ENCODE assay signal across 33 cellular contexts in genomic region chr18:334575-335132, GRCh38.
"Had no signal": no experiment of that assay in that cellular context is flagged by ENCODE, and none has a peak within 500 bp of the region (broad histone marks: within the 10 kb centered on the region; RNA-seq: fewer than 3 reads in every experiment).

No MANE protein-coding gene starts in this region.

- ATAC-seq: activated CD4-positive, CD25-positive, alpha-beta regulatory T cell treated with anti-CD3 and anti-CD28 coated beads, Interleukin-2, amount 50 U/mL, for 24 hours; activated CD8-positive, alpha-beta T cell treated with anti-CD3 and anti-CD28 coated beads for 36 hours; activated naive CD8-positive, alpha-beta T cell treated with anti-CD3 and anti-CD28 coated beads, Interleukin-2, amount 50 U/mL, for 24 hours; activated T-cell treated with anti-CD3 and anti-CD28 coated beads, Interleukin-2, amount 50 U/mL, for 4 hours; activated T-helper 17 cell treated with anti-CD3 and anti-CD28 coated beads, Interleukin-2, amount 50 U/mL, for 72 hours; effector memory CD8-positive, alpha-beta T cell; T-helper 17 cell had no signal

- H3K4me3 ChIP-seq: adrenal gland, ascending aorta, breast epithelium, cardiac muscle cell, coronary artery had no signal

- H3K4me3 Mint-ChIP-seq: activated B cell treated with CpG ODN at 0.5 μM for 24 hours; activated CD8-positive, alpha-beta T cell treated with anti-CD3 and anti-CD28 coated beads for 36 hours; activated naive CD4-positive, alpha-beta T cell treated with anti-CD3 and anti-CD28 coated beads for 36 hours; activated naive CD4-positive, alpha-beta T cell treated with anti-CD3 and anti-CD28 coated beads, Interleukin-2, amount 50 U/mL, for 24 hours; activated naive CD8-positive, alpha-beta T cell treated with anti-CD3 and anti-CD28 coated beads for 36 hours; activated naive CD8-positive, alpha-beta T cell treated with anti-CD3 and anti-CD28 coated beads, Interleukin-2, amount 50 U/mL, for 24 hours; activated T-cell treated with anti-CD3 and anti-CD28 coated beads, Interleukin-2, amount 50 U/mL, for 4 hours; activated T-helper 17 cell treated with anti-CD3 and anti-CD28 coated beads, Interleukin-2, amount 50 U/mL, for 72 hours; brain; central memory CD8-positive, alpha-beta T cell; effector memory CD8-positive, alpha-beta T cell; T-helper 17 cell; T-helper 2 cell treated with Interferon-gamma antibody and Interleukin-4, amounts not matched to agents 5 μg/mL and 100 μg/mL, for 36 hours had no signal

- H3K36me3 Mint-ChIP-seq: activated naive CD4-positive, alpha-beta T cell treated with anti-CD3 and anti-CD28 coated beads, Interleukin-2, amount 50 U/mL, for 24 hours; activated naive CD8-positive, alpha-beta T cell treated with anti-CD3 and anti-CD28 coated beads for 36 hours; brain had no signal

- H3K4me1 Mint-ChIP-seq: activated B cell treated with CpG ODN at 0.5 μM for 24 hours; activated naive CD4-positive, alpha-beta T cell treated with anti-CD3 and anti-CD28 coated beads, Interleukin-2, amount 50 U/mL, for 24 hours; activated naive CD8-positive, alpha-beta T cell treated with anti-CD3 and anti-CD28 coated beads for 36 hours; activated naive CD8-positive, alpha-beta T cell treated with anti-CD3 and anti-CD28 coated beads, Interleukin-2, amount 50 U/mL, for 24 hours; activated T-helper 17 cell treated with anti-CD3 and anti-CD28 coated beads, Interleukin-2, amount 50 U/mL, for 72 hours; central memory CD8-positive, alpha-beta T cell had no signal

- H3K36me3 ChIP-seq: adrenal gland, ascending aorta, breast epithelium, cardiac muscle cell, WERI-Rb-1 had no signal

- H3K27me3 ChIP-seq: adrenal gland, ascending aorta, breast epithelium, cardiac muscle cell had no signal

- H3K27ac Mint-ChIP-seq: activated B cell treated with CpG ODN at 0.5 μM for 24 hours; activated CD8-positive, alpha-beta T cell treated with anti-CD3 and anti-CD28 coated beads for 36 hours; activated naive CD4-positive, alpha-beta T cell treated with anti-CD3 and anti-CD28 coated beads for 36 hours; activated naive CD4-positive, alpha-beta T cell treated with anti-CD3 and anti-CD28 coated beads, Interleukin-2, amount 50 U/mL, for 24 hours; activated naive CD8-positive, alpha-beta T cell treated with anti-CD3 and anti-CD28 coated beads for 36 hours; activated naive CD8-positive, alpha-beta T cell treated with anti-CD3 and anti-CD28 coated beads, Interleukin-2, amount 50 U/mL, for 24 hours; activated T-helper 17 cell treated with anti-CD3 and anti-CD28 coated beads, Interleukin-2, amount 50 U/mL, for 72 hours; brain; effector memory CD8-positive, alpha-beta T cell; T-helper 17 cell; T-helper 2 cell treated with Interferon-gamma antibody and Interleukin-4, amounts not matched to agents 5 μg/mL and 100 μg/mL, for 36 hours had no signal

- H3K27ac ChIP-seq: adrenal gland, ascending aorta, breast epithelium, cardiac muscle cell, coronary artery, epithelial cell of prostate, WERI-Rb-1 had no signal

- DNase-seq: activated B cell treated with CpG ODN at 0.5 μM for 24 hours; activated CD4-positive, alpha-beta T cell treated with anti-CD3 and anti-CD28 coated beads for 48 hours; activated CD4-positive, alpha-beta T cell treated with anti-CD3 and anti-CD28 coated beads, Interleukin-2, amount 50 U/mL, for 1 hour; activated CD4-positive, alpha-beta T cell treated with anti-CD3 and anti-CD28 coated beads, Interleukin-2, amount 50 U/mL, for 48 hours; activated CD8-positive, alpha-beta memory T cell treated with anti-CD3 and anti-CD28 coated beads for 24 hours; activated CD8-positive, alpha-beta T cell treated with anti-CD3 and anti-CD28 coated beads for 36 hours; activated effector memory CD4-positive, alpha-beta T cell treated with anti-CD3 and anti-CD28 coated beads, Interleukin-2, amount 50 U/mL, for 16 hours; activated naive CD4-positive, alpha-beta T cell treated with anti-CD3 and anti-CD28 coated beads for 36 hours; activated naive CD8-positive, alpha-beta T cell treated with anti-CD3 and anti-CD28 coated beads for 36 hours; activated naive CD8-positive, alpha-beta T cell treated with anti-CD3 and anti-CD28 coated beads, Interleukin-2, amount 50 U/mL, for 24 hours; activated T-cell treated with anti-CD3 and anti-CD28 coated beads, Interleukin-2, amount 50 U/mL, for 4 hours; adrenal gland; amygdala; dermis blood vessel endothelial cell; effector CD4-positive, alpha-beta T cell; effector memory CD8-positive, alpha-beta T cell; foreskin fibroblast; head of caudate nucleus; T-helper 1 cell; T-helper 17 cell; T1000; WERI-Rb-1 had no signal

- H3K9me3 ChIP-seq: adrenal gland, ascending aorta, breast epithelium had no signal

- H3K4me1 ChIP-seq: ascending aorta, breast epithelium had no signal

- H3K9me3 Mint-ChIP-seq: activated B cell treated with CpG ODN at 0.5 μM for 24 hours; activated CD8-positive, alpha-beta T cell treated with anti-CD3 and anti-CD28 coated beads for 36 hours; activated naive CD4-positive, alpha-beta T cell treated with anti-CD3 and anti-CD28 coated beads for 36 hours; activated naive CD4-positive, alpha-beta T cell treated with anti-CD3 and anti-CD28 coated beads, Interleukin-2, amount 50 U/mL, for 24 hours; activated naive CD8-positive, alpha-beta T cell treated with anti-CD3 and anti-CD28 coated beads for 36 hours; activated naive CD8-positive, alpha-beta T cell treated with anti-CD3 and anti-CD28 coated beads, Interleukin-2, amount 50 U/mL, for 24 hours; activated T-cell treated with anti-CD3 and anti-CD28 coated beads, Interleukin-2, amount 50 U/mL, for 4 hours; activated T-helper 17 cell treated with anti-CD3 and anti-CD28 coated beads, Interleukin-2, amount 50 U/mL, for 72 hours; brain; central memory CD8-positive, alpha-beta T cell; effector memory CD8-positive, alpha-beta T cell; T-helper 2 cell treated with Interferon-gamma antibody and Interleukin-4, amounts not matched to agents 5 μg/mL and 100 μg/mL, for 36 hours had no signal
